16 cellular contexts compared by ENCODE assay signal in the genomic region with DNA sequence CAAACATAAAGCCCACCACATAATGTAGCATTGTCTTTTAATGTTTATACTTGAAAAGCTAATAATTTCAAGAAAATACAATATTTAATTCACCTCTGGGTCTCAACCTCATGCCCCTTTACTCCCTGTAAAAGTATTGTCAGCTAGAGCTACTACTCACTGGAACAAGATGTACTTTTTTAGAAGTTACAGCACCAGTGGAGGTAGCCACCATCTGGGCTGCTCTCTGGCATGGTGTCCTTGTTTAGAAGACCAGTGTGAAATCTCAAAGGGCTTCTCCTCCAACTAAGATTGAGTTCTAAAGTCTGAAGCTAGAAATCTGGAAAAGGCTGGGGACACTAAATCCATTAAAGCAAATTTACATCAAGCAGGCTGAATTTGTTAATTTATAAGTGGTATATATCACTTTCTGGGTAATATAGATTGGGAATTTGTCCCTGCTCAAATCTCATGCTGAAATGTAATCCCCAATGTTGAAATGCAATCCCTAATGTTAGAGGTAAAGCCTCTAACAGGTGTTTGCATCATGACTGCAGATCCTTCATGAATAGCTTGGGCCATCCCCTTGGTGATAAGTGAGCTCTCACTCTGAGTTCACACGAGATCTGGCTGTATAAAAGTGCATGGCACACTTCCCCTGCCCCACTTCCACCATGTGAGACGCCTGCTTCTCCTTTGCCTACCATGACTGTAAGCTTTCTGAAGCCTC.
"Had no signal": no experiment of that assay in that cellular context is flagged by ENCODE, and none has a peak within 500 bp of the region (broad histone marks: within the 10 kb centered on the region; RNA-seq: fewer than 3 reads in every experiment).

No MANE protein-coding gene starts in this region.

- H3K9me3 Mint-ChIP-seq: activated naive CD8-positive, alpha-beta T cell treated with anti-CD3 and anti-CD28 coated beads, Interleukin-2, amount 50 U/mL, for 24 hours; effector memory CD8-positive, alpha-beta T cell; memory B cell; neural progenitor cell; T-cell had no signal

- H3K27me3 Mint-ChIP-seq: activated CD4-positive, alpha-beta T cell treated with anti-CD3 and anti-CD28 coated beads for 36 hours; activated naive CD8-positive, alpha-beta T cell treated with anti-CD3 and anti-CD28 coated beads, Interleukin-2, amount 50 U/mL, for 24 hours; effector memory CD8-positive, alpha-beta T cell; memory B cell; T-cell had no signal

- H3K9ac ChIP-seq: neural progenitor cell had no signal

- H3K27ac Mint-ChIP-seq: activated CD4-positive, alpha-beta T cell treated with anti-CD3 and anti-CD28 coated beads for 36 hours; activated CD8-positive, alpha-beta T cell treated with anti-CD3 and anti-CD28 coated beads, Interleukin-2, amount 10 ng/mL, durations not matched to agents 7 days and 5 days; activated naive CD8-positive, alpha-beta T cell treated with anti-CD3 and anti-CD28 coated beads, Interleukin-2, amount 50 U/mL, for 24 hours; effector memory CD8-positive, alpha-beta T cell; memory B cell; neural progenitor cell; T-cell had no signal

- H3K27ac ChIP-seq: neural progenitor cell, upper lobe of right lung had no signal

- H3K9me3 ChIP-seq: ovary, upper lobe of right lung had no signal

- H3K36me3 ChIP-seq: ovary had no signal

- H3K27me3 ChIP-seq: cardiac muscle cell, neural progenitor cell, ovary, upper lobe of right lung had no signal

- H3K4me3 Mint-ChIP-seq: activated CD4-positive, alpha-beta T cell treated with anti-CD3 and anti-CD28 coated beads for 36 hours; activated CD8-positive, alpha-beta T cell treated with anti-CD3 and anti-CD28 coated beads, Interleukin-2, amount 10 ng/mL, durations not matched to agents 7 days and 5 days; activated naive CD8-positive, alpha-beta T cell treated with anti-CD3 and anti-CD28 coated beads, Interleukin-2, amount 50 U/mL, for 24 hours; effector memory CD8-positive, alpha-beta T cell; memory B cell; neural progenitor cell; T-cell had no signal

- DNase-seq: activated CD4-positive, alpha-beta T cell treated with anti-CD3 and anti-CD28 coated beads for 36 hours; activated CD8-positive, alpha-beta memory T cell treated with anti-CD3 and anti-CD28 coated beads, Interleukin-2, amount 50 U/mL, for 48 hours; activated CD8-positive, alpha-beta T cell treated with anti-CD3 and anti-CD28 coated beads, Interleukin-2, amount 10 ng/mL, durations not matched to agents 7 days and 5 days; activated naive CD8-positive, alpha-beta T cell treated with anti-CD3 and anti-CD28 coated beads, Interleukin-2, amount 50 U/mL, for 24 hours; effector memory CD8-positive, alpha-beta T cell; glutamatergic neuron; left colon; ovary; T-cell; T1000; upper lobe of right lung; WERI-Rb-1 had no signal

- H3K4me3 ChIP-seq: cardiac muscle cell, neural progenitor cell, ovary, skin epidermis, upper lobe of right lung had no signal
